In genomic region chr3:161273589-161274218, GRCh38 we compare ENCODE assay signal across 8 cellular contexts. TPM values are rescaled to one million over a fixed set of nuclear protein-coding genes. Genes with fewer than 3 reads are reported as not detected.
DNase-seq lines count a peak whose midpoint lies in the region; ATAC-seq, FAIRE-seq and TF ChIP-seq lines count a peak whose summit lies in the region.

No MANE protein-coding gene starts in this region.

- TF ChIP-seq CTCF in left lung (IDR thresholded peaks at IDR 0.05): peak; percentile 35 to 53

- peaks cover 0 to 13% of the 10 kb centered on the region in 2 donors for H3K9me3 ChIP-seq in left lung

- no peak for TF ChIP-seq POLR2A in H54 (IDR thresholded peaks at IDR 0.05; ENCODE audit: low read depth, low read length)

- no peak for ATAC-seq in left lung
- no peak for ATAC-seq in HG03460 (IDR thresholded peaks at IDR 0.05; ENCODE audit: unreplicated experiment)

- no peaks in the 10 kb centered on the region for H3K4me1 ChIP-seq in left lung

- peaks cover 0 to 12% of the 10 kb centered on the region in 2 donors for H3K36me3 ChIP-seq in left lung

- intact Hi-C loops in left lung (cut with DNase I): loop anchor here in 1 of 2 donors (5.0 kb wide), 1 partner anchor 149 kb away; no protein-coding TSS in a partner anchor

- DNase-seq in DMS153 (lab: John Stamatoyannopoulos, UW) (peak; percentile 21), NCI-H345 treated with DMSO at 0.1 percent for 48 hours (lab: John Stamatoyannopoulos, UW; ENCODE audit: unreplicated experiment) (peak; percentile 25), astrocyte of the hippocampus (ENCODE audit: low read depth, low spot score) (peak; percentile 59), left lung (no peak), H54 (ENCODE audit: insufficient read length, low spot score) (no peak), NCI-H1436 (lab: John Stamatoyannopoulos, UW) (no peak)

- H3K4me3 ChIP-seq in left lung: no peak overlapping the region

- no peaks in the 10 kb centered on the region for H3K27me3 ChIP-seq in left lung

- no peak overlapping the region for H3K27ac ChIP-seq in left lung

- peak; percentile 95 for FAIRE-seq in A204.1 (lab: Jason Lieb, UNC)
- FAIRE-seq in H54 (lab: Jason Lieb, UNC): no peak

RNA-seq across cellular contexts. Expression of gene NMD3, which starts 52.6 kb away (rescaled TPM):
- 10 to 100 TPM; 44.8 to 46.4 TPM for total RNA-seq in left lung

Comparison
In these comparisons a context has a peak if more than half of its experiments do, and no peak if none do; other contexts are left out.
1. DNase-seq: peak in DMS153 (single experiment), NCI-H345 treated with DMSO at 0.1 percent for 48 hours (single experiment) and astrocyte of the hippocampus (single experiment); none in left lung (0 of 2), H54 (single experiment) and NCI-H1436 (single experiment).